In the genomic region with DNA sequence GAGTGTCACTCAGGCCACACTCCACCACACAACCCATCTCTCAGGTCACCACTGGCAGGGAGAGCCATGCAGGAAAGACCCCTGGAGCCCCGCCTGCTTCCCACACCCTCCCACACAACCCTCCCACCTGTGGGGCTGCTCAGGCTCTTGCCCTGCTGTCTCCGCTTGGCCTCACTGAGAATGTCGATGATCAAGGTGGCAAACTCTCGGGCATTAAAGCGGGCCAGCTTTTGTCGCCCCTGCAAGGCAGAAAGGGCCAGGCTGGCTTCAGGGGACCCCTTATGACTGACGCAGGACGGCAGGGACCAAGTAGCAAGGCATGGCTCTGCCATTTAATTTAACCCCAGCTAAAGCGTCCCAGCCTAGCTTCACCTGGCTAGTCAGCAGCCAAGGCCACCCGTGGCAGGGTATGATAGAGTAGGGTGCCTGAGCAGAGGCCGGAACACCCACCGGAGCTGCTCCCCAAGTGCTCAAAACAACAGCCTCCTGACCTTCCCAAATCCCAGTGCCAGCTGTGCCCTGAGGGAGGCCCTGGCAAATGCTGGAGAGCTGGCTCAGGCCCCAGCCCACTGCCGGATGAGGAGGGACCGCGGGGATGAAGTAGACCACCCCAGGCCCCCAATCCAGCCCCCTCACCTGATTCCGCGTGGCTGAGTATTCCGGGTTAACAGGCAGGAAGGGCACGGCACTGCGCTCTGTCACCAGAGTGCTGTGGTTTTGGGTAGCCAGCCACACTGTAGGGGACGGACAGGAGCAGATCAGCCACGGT, we compare ENCODE assay signal across 1 cellular context.
TF ChIP-seq lines count a peak whose summit lies in the region.

No MANE protein-coding gene starts in this region.

TF ChIP-seq in IMR-90, 13 proteins besides CTCF, POLR2A, EP300 and RAD21:
- TF ChIP-seq, protein P1, sequence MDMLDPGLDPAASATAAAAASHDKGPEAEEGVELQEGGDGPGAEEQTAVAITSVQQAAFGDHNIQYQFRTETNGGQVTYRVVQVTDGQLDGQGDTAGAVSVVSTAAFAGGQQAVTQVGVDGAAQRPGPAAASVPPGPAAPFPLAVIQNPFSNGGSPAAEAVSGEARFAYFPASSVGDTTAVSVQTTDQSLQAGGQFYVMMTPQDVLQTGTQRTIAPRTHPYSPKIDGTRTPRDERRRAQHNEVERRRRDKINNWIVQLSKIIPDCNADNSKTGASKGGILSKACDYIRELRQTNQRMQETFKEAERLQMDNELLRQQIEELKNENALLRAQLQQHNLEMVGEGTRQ (IDR thresholded peaks at IDR 0.05; ENCODE audit: low read depth, low read length) = no peak
- no peak for TF ChIP-seq CHD1 (IDR thresholded peaks at IDR 0.05; ENCODE audit: low read depth, low read length)
- TF ChIP-seq, protein P2, sequence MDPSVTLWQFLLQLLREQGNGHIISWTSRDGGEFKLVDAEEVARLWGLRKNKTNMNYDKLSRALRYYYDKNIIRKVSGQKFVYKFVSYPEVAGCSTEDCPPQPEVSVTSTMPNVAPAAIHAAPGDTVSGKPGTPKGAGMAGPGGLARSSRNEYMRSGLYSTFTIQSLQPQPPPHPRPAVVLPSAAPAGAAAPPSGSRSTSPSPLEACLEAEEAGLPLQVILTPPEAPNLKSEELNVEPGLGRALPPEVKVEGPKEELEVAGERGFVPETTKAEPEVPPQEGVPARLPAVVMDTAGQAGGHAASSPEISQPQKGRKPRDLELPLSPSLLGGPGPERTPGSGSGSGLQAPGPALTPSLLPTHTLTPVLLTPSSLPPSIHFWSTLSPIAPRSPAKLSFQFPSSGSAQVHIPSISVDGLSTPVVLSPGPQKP (IDR thresholded peaks at IDR 0.05; ENCODE audit: borderline replicate concordance, low read depth, low read length) = no peak
- TF ChIP-seq RFX5 (IDR thresholded peaks at IDR 0.05; ENCODE audit: low read depth, low read length) = no peak
- no peak for TF ChIP-seq BHLHE40 (IDR thresholded peaks at IDR 0.05; ENCODE audit: low read depth, low read length)
- TF ChIP-seq SMC3 (IDR thresholded peaks at IDR 0.05; ENCODE audit: low read depth, low read length) = no peak
- no peak for TF ChIP-seq MAZ (IDR thresholded peaks at IDR 0.05; ENCODE audit: borderline replicate concordance, low read depth, low read length)
- TF ChIP-seq CEBPB (IDR thresholded peaks at IDR 0.05; ENCODE audit: low read depth, low read length) = no peak
- no peak for TF ChIP-seq RCOR1 (IDR thresholded peaks at IDR 0.05; ENCODE audit: insufficient replicate concordance, low read length)
- TF ChIP-seq MAFK (IDR thresholded peaks at IDR 0.05; ENCODE audit: low read depth, low read length) = no peak
- TF ChIP-seq NFE2L2 (IDR thresholded peaks at IDR 0.05; ENCODE audit: low read depth, low read length) = no peak
- TF ChIP-seq FOS (IDR thresholded peaks at IDR 0.05; ENCODE audit: low read depth, low read length) = no peak
- no peak for TF ChIP-seq MXI1 (IDR thresholded peaks at IDR 0.05; ENCODE audit: borderline replicate concordance, low read depth, low read length)
